Comparison of ENCODE assay signal across 21 cellular contexts in genomic region chr1:47104816-47105215, GRCh38. TPM values are rescaled to one million over a fixed set of nuclear protein-coding genes. Genes with fewer than 3 reads are reported as not detected.
DNase-seq lines count a peak whose midpoint lies in the region; ATAC-seq and TF ChIP-seq lines count a peak whose summit lies in the region.
"Had no signal": no experiment of that assay in that cellular context is flagged by ENCODE, and none has a peak within 500 bp of the region (broad histone marks: within the 10 kb centered on the region; RNA-seq: fewer than 3 reads in every experiment).

No MANE protein-coding gene starts in this region.

- peak; percentile 24 for TF ChIP-seq CTCF in Calu3 (IDR thresholded peaks at IDR 0.05; ENCODE audit: unreplicated experiment)
- TF ChIP-seq CTCF in HCT116 (IDR thresholded peaks at IDR 0.05 in 2 of 3, conservative IDR thresholded peaks at IDR 0.05 in 1 of 3; ENCODE audit: borderline replicate concordance in 1 of 3, insufficient read depth in 1 of 3, low read depth in 2 of 3, low read length in 2 of 3): peak in 1 of 3 experiments; percentile 11; a peak in 1 of 6 replicates
- no peak for TF ChIP-seq CTCF in natural killer cell (IDR thresholded peaks at IDR 0.05)

- POLR2A ChIA-PET in HCT116 (lab: Charles Lee): no interaction called here

- peaks cover 0 to 15% of the 10 kb centered on the region in 2 experiments; a peak in 2 of 4 replicates for H3K4me1 ChIP-seq in HCT116 (ENCODE audit: control insufficient read depth in 1 of 2, insufficient read depth in 2 of 2, low read length in 2 of 2)
- H3K4me1 ChIP-seq: BLaER1, HAP-1, Peyer's patch had no signal

- no peaks in the 10 kb centered on the region for H3K9me3 ChIP-seq in HCT116 (ENCODE audit: control insufficient read depth in 1 of 2, insufficient read depth in 1 of 2, low read depth in 1 of 2, low read length in 2 of 2)
- H3K9me3 ChIP-seq: HAP-1, MG63, Peyer's patch had no signal

- intact Hi-C loops in Calu3 (cut with micrococcal nuclease; ENCODE audit: unreplicated experiment): loop anchor here (5.0 kb wide), 1 partner anchor 72 kb away; no protein-coding TSS in a partner anchor
- intact Hi-C loops in HCT116 (cut with micrococcal nuclease): no loop called here
- intact Hi-C loops in natural killer cell (cut with micrococcal nuclease): no loop called here

- H3K4me1 Mint-ChIP-seq in Calu3 (ENCODE audit: low read depth, unreplicated experiment): peaks cover 9% of the 10 kb centered on the region
- H3K4me1 Mint-ChIP-seq in natural killer cell: no peaks in the 10 kb centered on the region

- no peaks in the 10 kb centered on the region for H3K9me2 ChIP-seq in HCT116 (ENCODE audit: insufficient read depth)

- H3K27me3 Mint-ChIP-seq in Calu3 (ENCODE audit: unreplicated experiment) (no peaks in the 10 kb centered on the region), natural killer cell (ENCODE audit: low read depth in 2 of 2) (peaks cover 10 to 13% of the 10 kb centered on the region in 2 donors)

- H3K9me3 Mint-ChIP-seq in Calu3 (ENCODE audit: low read depth, unreplicated experiment) (no peaks in the 10 kb centered on the region), natural killer cell (peaks cover 6 to 7% of the 10 kb centered on the region in 2 donors)

- no peak overlapping the region for H3K27ac ChIP-seq in HCT116 (ENCODE audit: low read depth, low read length)
- H3K27ac ChIP-seq: BLaER1, HL-60, Peyer's patch had no signal

- no peak for TF ChIP-seq POLR2A in HCT116 (IDR thresholded peaks at IDR 0.05; ENCODE audit: borderline replicate concordance, extremely low read depth, insufficient read depth, insufficient read length)

- H4K20me1 ChIP-seq in HCT116 (ENCODE audit: insufficient read depth): no peaks in the 10 kb centered on the region
- H4K20me1 ChIP-seq: BLaER1 had no signal

- ATAC-seq in HCT116: peak; percentile 59
- ATAC-seq in esophagus mucosa: peak; percentile 42
- ATAC-seq in GM21576 (IDR thresholded peaks at IDR 0.05; ENCODE audit: unreplicated experiment): no peak
- ATAC-seq in natural killer cell: no peak
- ATAC-seq: CD8-positive, alpha-beta T cell had no signal

- no peak overlapping the region for H2AFZ ChIP-seq in HCT116 (ENCODE audit: low read depth, low read length, poor library complexity, severe bottlenecking)

- H3K36me3 Mint-ChIP-seq in Calu3 (ENCODE audit: insufficient read depth, unreplicated experiment) (no peaks in the 10 kb centered on the region), natural killer cell (no peaks in the 10 kb centered on the region)
- H3K36me3 Mint-ChIP-seq: CD8-positive, alpha-beta T cell had no signal

- no peaks in the 10 kb centered on the region for H3K27me3 ChIP-seq in HCT116 (ENCODE audit: insufficient read depth, low read length)
- H3K27me3 ChIP-seq: BLaER1, MG63, Peyer's patch had no signal

- no peaks in the 10 kb centered on the region for H3K79me2 ChIP-seq in HCT116 (ENCODE audit: insufficient read depth, low read length)

- H3K4me3 ChIP-seq in HCT116 (replicated peaks in 1 of 2; ENCODE audit: low read depth in 1 of 2, low read length in 2 of 2): no peak overlapping the region
- H3K4me3 ChIP-seq: BLaER1, HAP-1, MG63, Peyer's patch had no signal

- H3K4me2 ChIP-seq in HCT116 (ENCODE audit: low read length): no peak overlapping the region
- H3K4me2 ChIP-seq: BLaER1 had no signal

- H3K27ac Mint-ChIP-seq in Calu3 (ENCODE audit: unreplicated experiment) (no peak overlapping the region), natural killer cell (no peak overlapping the region)
- H3K27ac Mint-ChIP-seq: CD8-positive, alpha-beta T cell had no signal

- CTCF ChIA-PET in Calu3 (lab: Charles Lee) (no interaction called here), HCT116 (lab: Charles Lee) (no interaction called here)

- BruUV-seq in Calu3 (replicated peaks; lab: Mats Ljungman, UMichigan): no TSS peak
- BruUV-seq in HCT116 (replicated peaks; lab: Mats Ljungman, UMichigan): no TSS peak

- RAD21 ChIA-PET in HCT116 (lab: Charles Lee; ENCODE audit: low non-redundant PET in 1 of 2, low total read pairs in 2 of 2, uncharacterized antibody in 2 of 2, unreplicated experiment in 2 of 2): no interaction called here

- 0 out of 2 replicates have a peak, but pooled peaks have one; percentile 21 for TF ChIP-seq RAD21 in HCT116 (IDR thresholded peaks at IDR 0.05; ENCODE audit: low read depth)

- H3K36me3 ChIP-seq in HCT116 (ENCODE audit: control insufficient read depth in 1 of 2, insufficient read depth in 2 of 2, low read length in 2 of 2): no peaks in the 10 kb centered on the region
- H3K36me3 ChIP-seq: BLaER1, HAP-1, MG63, Peyer's patch had no signal

- peak; percentile 51 for DNase-seq in Calu3
- DNase-seq in HCT116 (ENCODE audit: low read depth, low spot score): no peak
- DNase-seq in SK-MEL-5 (ENCODE audit: low read depth, low spot score): peak; percentile 14
- DNase-seq in NCI-H69 (lab: John Stamatoyannopoulos, UW): no peak
- DNase-seq in SK-N-DZ (ENCODE audit: low spot score): no peak
- DNase-seq in natural killer cell: no peak
- DNase-seq: CD8-positive, alpha-beta T cell; DND-41; KBM-7; MG63; NCI-H1092; NCI-H146; NCI-H2081; NCI-H510A treated with DMSO at 0.1 percent for 48 hours; Peyer's patch; SHP77 treated with DMSO at 0.1 percent for 48 hours had no signal

- in situ Hi-C loops in SK-MEL-5 (cut with HindIII; ENCODE audit: low pct_unique_long_range_greater_than_20kb, low sequenced_read_pairs): no loop called here

- no peak overlapping the region for H3K9ac ChIP-seq in HCT116 (ENCODE audit: low read length)
- H3K9ac ChIP-seq: BLaER1 had no signal

- H3K4me3 Mint-ChIP-seq in Calu3 (ENCODE audit: low read depth, unreplicated experiment) (no peak overlapping the region), natural killer cell (no peak overlapping the region)
- H3K4me3 Mint-ChIP-seq: CD8-positive, alpha-beta T cell had no signal

TF ChIP-seq in HCT116, 20 proteins besides CTCF, POLR2A, EP300 and RAD21:
- TF ChIP-seq JUND (IDR thresholded peaks at IDR 0.05) (0 out of 2 replicates have a peak, but pooled peaks have one; percentile 13), ZFX (IDR thresholded peaks at IDR 0.05) (no peak)

RNA-seq across cellular contexts. Expression of gene CYP4A22, which starts 32.4 kb away (rescaled TPM):
- total RNA-seq in Calu3 (2022) (not detected in 2 replicates), HCT116 (2021; ENCODE audit: unreplicated experiment) (not detected), esophagus mucosa (not detected), natural killer cell (not detected)
- polyA plus RNA-seq in HCT116 (2012): not detected in 2 replicates
- total RNA-seq in SK-MEL-5 (2014; rRNA removed; shearing (Covaris generic)): not detected in 2 replicates
- not detected in 2 replicates for polyA plus RNA-seq in SK-MEL-5 (2015; cell fraction: cytosol; rRNA removed)
- not detected in 2 replicates for polyA plus RNA-seq in SK-MEL-5 (2015; cell fraction: nucleus; rRNA removed)
- not detected in 2 replicates for polyA plus RNA-seq in SK-N-DZ (2014; cell fraction: cytosol; rRNA removed)
- not detected in 2 replicates for polyA plus RNA-seq in SK-N-DZ (2014; cell fraction: nucleus; rRNA removed)
- total RNA-seq: CD8-positive, alpha-beta T cell had no signal

RNA-seq across cellular contexts. Expression of gene CYP4Z1, which starts 37.8 kb away (rescaled TPM):
- total RNA-seq in Calu3 (2022) (not detected in 2 replicates), HCT116 (2021; ENCODE audit: unreplicated experiment) (not detected), esophagus mucosa (0.72 TPM), natural killer cell (not detected)
- not detected in 2 replicates for polyA plus RNA-seq in HCT116 (2012)
- not detected in 2 replicates for total RNA-seq in SK-MEL-5 (2014; rRNA removed; shearing (Covaris generic))
- not detected in 2 replicates for polyA plus RNA-seq in SK-MEL-5 (2015; cell fraction: cytosol; rRNA removed)
- polyA plus RNA-seq in SK-MEL-5 (2015; cell fraction: nucleus; rRNA removed): not detected in 2 replicates
- not detected in 2 replicates for polyA plus RNA-seq in SK-N-DZ (2014; cell fraction: cytosol; rRNA removed)
- not detected in 2 replicates for polyA plus RNA-seq in SK-N-DZ (2014; cell fraction: nucleus; rRNA removed)
- total RNA-seq: CD8-positive, alpha-beta T cell had no signal

Comparison
In these comparisons a context has a peak if more than half of its experiments do, and no peak if none do; other contexts are left out.
1. DNase-seq: peak in Calu3 (single experiment) and SK-MEL-5 (single experiment); none in HCT116 (single experiment), NCI-H69 (single experiment), SK-N-DZ (single experiment) and natural killer cell (single experiment).
2. ATAC-seq: peak in HCT116 (single experiment) and esophagus mucosa (single experiment); none in GM21576 (single experiment) and natural killer cell (0 of 3).